ENCODE assay signal across 20 cellular contexts in the genomic region with DNA sequence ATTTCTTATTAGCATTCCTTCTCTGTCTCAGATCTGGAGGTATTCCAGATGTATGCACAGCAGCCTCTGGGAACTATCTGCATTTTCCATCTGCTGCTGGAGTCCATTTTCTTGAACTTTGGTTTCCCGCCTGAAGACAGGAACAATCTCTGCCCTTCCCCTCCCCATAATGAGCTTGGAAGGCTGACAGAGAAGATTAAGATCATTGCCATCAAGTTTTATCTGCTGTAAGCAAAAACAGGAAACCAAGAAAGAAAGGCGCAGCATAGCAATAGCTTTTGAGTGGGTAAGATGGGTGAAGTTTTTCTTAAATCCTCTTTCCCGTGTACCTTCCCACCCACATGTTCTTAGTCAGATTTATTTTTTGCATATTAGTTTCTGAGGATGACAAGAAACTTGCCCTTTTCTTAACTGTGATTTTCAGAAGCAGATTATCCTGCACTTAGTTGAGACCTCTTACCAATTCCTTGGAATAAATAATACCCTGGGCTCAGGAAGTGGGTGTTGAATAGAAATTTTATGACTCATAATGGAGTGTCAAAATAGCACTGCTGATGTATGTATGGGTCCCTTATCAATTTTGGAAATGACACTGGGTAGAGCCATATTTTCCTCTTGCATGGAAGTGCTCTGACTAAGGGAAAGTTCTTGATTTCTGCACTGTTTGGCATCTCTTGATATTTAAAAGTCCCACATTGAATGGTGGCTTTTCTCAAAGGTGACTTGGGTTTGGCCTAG.
DNase-seq lines count a peak whose midpoint lies in the region; ATAC-seq and TF ChIP-seq lines count a peak whose summit lies in the region.
"Had no signal": no experiment of that assay in that cellular context is flagged by ENCODE, and none has a peak within 500 bp of the region (broad histone marks: within the 10 kb centered on the region; RNA-seq: fewer than 3 reads in every experiment).

No MANE protein-coding gene starts in this region.

- no peak for TF ChIP-seq CTCF in brain microvascular endothelial cell (IDR thresholded peaks at IDR 0.05; ENCODE audit: low read depth, low read length, missing control alignments)

- POLR2A ChIA-PET in activated CD4-positive, alpha-beta memory T cell treated with anti-CD3 and anti-CD28 coated beads for 36 hours (lab: Charles Lee) = interaction anchor here (1.5 kb wide), 1 partner anchor 510 kb away, joined by 3 read pairs; no protein-coding TSS in a partner anchor
- POLR2A ChIA-PET in activated CD4-positive, alpha-beta memory T cell treated with anti-CD3 and anti-CD28 coated beads, Interleukin-2, amount 10 ng/mL, durations not matched to agents 7 days and 5 days (lab: Charles Lee) = no interaction called here
- POLR2A ChIA-PET in naive thymus-derived CD8-positive, alpha-beta T cell (lab: Charles Lee) = no interaction called here

- no peak overlapping the region for H3K4me3 Mint-ChIP-seq in activated CD4-positive, alpha-beta memory T cell treated with anti-CD3 and anti-CD28 coated beads for 36 hours
- H3K4me3 Mint-ChIP-seq in activated CD4-positive, alpha-beta memory T cell treated with anti-CD3 and anti-CD28 coated beads, Interleukin-2, amount 10 ng/mL, durations not matched to agents 7 days and 5 days = no peak overlapping the region
- peak overlapping the region in 4 of 10 donors; percentile 2 to 5 (median 4) for H3K4me3 Mint-ChIP-seq in naive thymus-derived CD8-positive, alpha-beta T cell
- H3K4me3 Mint-ChIP-seq: stimulated activated memory B cell treated with anti-CD40 and anti-IgM and Interleukin-4, amounts not matched to agents 10 μg/mL and 1 μg/mL and 100 μg/mL, for 72 hours had no signal

- no peaks in the 10 kb centered on the region for H3K27me3 ChIP-seq in brain microvascular endothelial cell (replicated peaks)
- H3K27me3 ChIP-seq: esophagus muscularis mucosa, Peyer's patch had no signal

- H3K36me3 Mint-ChIP-seq in activated CD4-positive, alpha-beta memory T cell treated with anti-CD3 and anti-CD28 coated beads for 36 hours = peaks cover 2% of the 10 kb centered on the region
- no peaks in the 10 kb centered on the region for H3K36me3 Mint-ChIP-seq in activated CD4-positive, alpha-beta memory T cell treated with anti-CD3 and anti-CD28 coated beads, Interleukin-2, amount 10 ng/mL, durations not matched to agents 7 days and 5 days (ENCODE audit: low read depth)
- no peaks in the 10 kb centered on the region for H3K36me3 Mint-ChIP-seq in naive thymus-derived CD8-positive, alpha-beta T cell
- H3K36me3 Mint-ChIP-seq: stimulated activated memory B cell treated with anti-CD40 and anti-IgM and Interleukin-4, amounts not matched to agents 10 μg/mL and 1 μg/mL and 100 μg/mL, for 72 hours had no signal

- in situ Hi-C loops in brain microvascular endothelial cell (cut with HindIII; ENCODE audit: low pct_ligation_motif_present, low sequenced_read_pairs) = no loop called here

- no peaks in the 10 kb centered on the region for H3K36me3 ChIP-seq in brain microvascular endothelial cell (replicated peaks)
- H3K36me3 ChIP-seq: esophagus muscularis mucosa, pancreas, Peyer's patch had no signal

- peak overlapping the region; percentile 76 for H3K27ac Mint-ChIP-seq in activated CD4-positive, alpha-beta memory T cell treated with anti-CD3 and anti-CD28 coated beads for 36 hours
- no peak overlapping the region for H3K27ac Mint-ChIP-seq in activated CD4-positive, alpha-beta memory T cell treated with anti-CD3 and anti-CD28 coated beads, Interleukin-2, amount 10 ng/mL, durations not matched to agents 7 days and 5 days
- H3K27ac Mint-ChIP-seq in naive thymus-derived CD8-positive, alpha-beta T cell = peak overlapping the region in 7 of 10 donors; percentile 2 to 59 (median 22)
- H3K27ac Mint-ChIP-seq: stimulated activated memory B cell treated with anti-CD40 and anti-IgM and Interleukin-4, amounts not matched to agents 10 μg/mL and 1 μg/mL and 100 μg/mL, for 72 hours had no signal

- intact Hi-C loops in activated CD4-positive, alpha-beta memory T cell treated with anti-CD3 and anti-CD28 coated beads for 36 hours (cut with micrococcal nuclease) = loop anchor here (1.0 to 10.0 kb wide), 2 partner anchors 511 to 707 kb away; no protein-coding TSS in a partner anchor

- CTCF ChIA-PET in activated CD4-positive, alpha-beta memory T cell treated with anti-CD3 and anti-CD28 coated beads for 36 hours (lab: Charles Lee) = no interaction called here
- CTCF ChIA-PET in activated CD4-positive, alpha-beta memory T cell treated with anti-CD3 and anti-CD28 coated beads, Interleukin-2, amount 10 ng/mL, durations not matched to agents 7 days and 5 days (lab: Charles Lee) = no interaction called here

- H3K27ac ChIP-seq in brain microvascular endothelial cell = peak overlapping the region; percentile 41
- H3K27ac ChIP-seq: esophagus muscularis mucosa, pancreas, Peyer's patch, VCaP had no signal

- peaks cover 68% of the 10 kb centered on the region for H3K4me1 Mint-ChIP-seq in activated CD4-positive, alpha-beta memory T cell treated with anti-CD3 and anti-CD28 coated beads for 36 hours (ENCODE audit: low read depth)
- peaks cover 24% of the 10 kb centered on the region for H3K4me1 Mint-ChIP-seq in activated CD4-positive, alpha-beta memory T cell treated with anti-CD3 and anti-CD28 coated beads, Interleukin-2, amount 10 ng/mL, durations not matched to agents 7 days and 5 days
- H3K4me1 Mint-ChIP-seq in naive thymus-derived CD8-positive, alpha-beta T cell = peaks cover 12 to 31% (median 17%) of the 10 kb centered on the region in 4 donors

- no peak for DNase-seq in activated CD4-positive, alpha-beta memory T cell treated with anti-CD3 and anti-CD28 coated beads for 36 hours
- no peak for DNase-seq in activated CD4-positive, alpha-beta memory T cell treated with anti-CD3 and anti-CD28 coated beads, Interleukin-2, amount 10 ng/mL, durations not matched to agents 7 days and 5 days
- peak; percentile 1 for DNase-seq in GM03348 (ENCODE audit: low spot score)
- DNase-seq in brain microvascular endothelial cell = no peak
- DNase-seq in naive thymus-derived CD8-positive, alpha-beta T cell = no peak
- DNase-seq in activated CD8-positive, alpha-beta memory T cell treated with anti-CD3 and anti-CD28 coated beads for 24 hours = no peak
- no peak for DNase-seq in GDM1 (lab: John Stamatoyannopoulos, UW)
- DNase-seq in NCI-H2029 treated with DMSO at 0.1 percent for 48 hours (lab: John Stamatoyannopoulos, UW) = no peak
- DNase-seq: ACHN, amygdala, cortex of kidney, NCI-H774, pancreas, Peyer's patch, SW 1271 had no signal

- H3K4me3 ChIP-seq in brain microvascular endothelial cell (ENCODE audit: low read depth, low read length) = no peak overlapping the region
- H3K4me3 ChIP-seq: esophagus muscularis mucosa, pancreas, Peyer's patch, smooth muscle cell had no signal

- no peaks in the 10 kb centered on the region for H3K27me3 Mint-ChIP-seq in activated CD4-positive, alpha-beta memory T cell treated with anti-CD3 and anti-CD28 coated beads for 36 hours
- no peaks in the 10 kb centered on the region for H3K27me3 Mint-ChIP-seq in activated CD4-positive, alpha-beta memory T cell treated with anti-CD3 and anti-CD28 coated beads, Interleukin-2, amount 10 ng/mL, durations not matched to agents 7 days and 5 days
- no peaks in the 10 kb centered on the region for H3K27me3 Mint-ChIP-seq in naive thymus-derived CD8-positive, alpha-beta T cell
- H3K27me3 Mint-ChIP-seq: stimulated activated memory B cell treated with anti-CD40 and anti-IgM and Interleukin-4, amounts not matched to agents 10 μg/mL and 1 μg/mL and 100 μg/mL, for 72 hours had no signal

- ATAC-seq in naive thymus-derived CD8-positive, alpha-beta T cell = no peak
- ATAC-seq: left lobe of liver; pancreas; stimulated activated memory B cell treated with anti-CD40 and anti-IgM and Interleukin-4, amounts not matched to agents 10 μg/mL and 1 μg/mL and 100 μg/mL, for 72 hours had no signal

- no peaks in the 10 kb centered on the region for H3K9me3 Mint-ChIP-seq in activated CD4-positive, alpha-beta memory T cell treated with anti-CD3 and anti-CD28 coated beads for 36 hours
- H3K9me3 Mint-ChIP-seq in activated CD4-positive, alpha-beta memory T cell treated with anti-CD3 and anti-CD28 coated beads, Interleukin-2, amount 10 ng/mL, durations not matched to agents 7 days and 5 days = no peaks in the 10 kb centered on the region
- no peaks in the 10 kb centered on the region for H3K9me3 Mint-ChIP-seq in naive thymus-derived CD8-positive, alpha-beta T cell
- H3K9me3 Mint-ChIP-seq: stimulated activated memory B cell treated with anti-CD40 and anti-IgM and Interleukin-4, amounts not matched to agents 10 μg/mL and 1 μg/mL and 100 μg/mL, for 72 hours had no signal
